In genomic region chr3:113287818-113288648, GRCh38 we compare ENCODE assay signal across 8 cellular contexts.
DNase-seq lines count a peak whose midpoint lies in the region; ATAC-seq and TF ChIP-seq lines count a peak whose summit lies in the region.

No MANE protein-coding gene starts in this region.

- H3K9me3 ChIP-seq in CD8-positive, alpha-beta memory T cell (ENCODE audit: low read length), result no peaks in the 10 kb centered on the region

- DNase-seq in CD8-positive, alpha-beta memory T cell, result peak in 3 of 5 donors; percentile 16 to 34 (median 18)
- DNase-seq in HEK293T (ENCODE audit: extremely low spot score) (peak; percentile 58), NCI-H82 (lab: John Stamatoyannopoulos, UW) (peak; percentile 89), activated T-cell treated with anti-CD3 and anti-CD28 coated beads for 4 hours (peak; percentile 51), fibroblast of villous mesenchyme (ENCODE audit: low read depth) (peak; percentile 71), omental fat pad (ENCODE audit: low spot score) (peak; percentile 73)

- H3K36me3 ChIP-seq in CD8-positive, alpha-beta memory T cell (ENCODE audit: insufficient read depth, low read length), result no peaks in the 10 kb centered on the region

- CTCF ChIA-PET in CD8-positive, alpha-beta memory T cell (lab: Charles Lee), result interaction anchor here (0.6 to 2.6 kb wide), 15 partner anchors 10 to 652 kb away, joined by 3 to 24 read pairs (median 4); no protein-coding TSS in a partner anchor
- CTCF ChIA-PET in HEK293T (lab: Yijun Ruan, JAX), result interaction anchor here (0.8 to 2.3 kb wide), 18 partner anchors 9 to 647 kb away, joined by 3 to 15 read pairs (median 4); partner anchors contain the start of gene CCDC80

- H3K27ac Mint-ChIP-seq in CD8-positive, alpha-beta memory T cell, result no peak overlapping the region

- ATAC-seq in omental fat pad (ENCODE audit: low FRiP score) (peak; percentile 24), GM21717 (IDR thresholded peaks at IDR 0.05; ENCODE audit: unreplicated experiment) (no peak), HG02588 (IDR thresholded peaks at IDR 0.05; ENCODE audit: unreplicated experiment) (no peak)

- no peaks in the 10 kb centered on the region for H3K27me3 ChIP-seq in CD8-positive, alpha-beta memory T cell (ENCODE audit: insufficient read depth, low read length, poor library complexity, severe bottlenecking)

- H3K4me1 ChIP-seq in CD8-positive, alpha-beta memory T cell (ENCODE audit: insufficient read depth, low read length), result no peaks in the 10 kb centered on the region

- H3K27ac ChIP-seq in CD8-positive, alpha-beta memory T cell (ENCODE audit: low read depth, low read length), result no peak overlapping the region

- no peak overlapping the region for H3K4me3 ChIP-seq in CD8-positive, alpha-beta memory T cell (ENCODE audit: low read length)
- H3K4me3 ChIP-seq in fibroblast of villous mesenchyme (ENCODE audit: low read depth, low read length), result no peak overlapping the region

- H3K36me3 Mint-ChIP-seq in CD8-positive, alpha-beta memory T cell, result peaks cover 0 to 3% (median 0%) of the 10 kb centered on the region in 3 donors

- POLR2A ChIA-PET in CD8-positive, alpha-beta memory T cell (lab: Charles Lee), result no interaction called here
- POLR2A ChIA-PET in HEK293T (lab: Yijun Ruan, JAX), result no interaction called here

- no peaks in the 10 kb centered on the region for H3K9me3 Mint-ChIP-seq in CD8-positive, alpha-beta memory T cell

- no peak overlapping the region for H3K4me3 Mint-ChIP-seq in CD8-positive, alpha-beta memory T cell

- peak; percentile 100 for TF ChIP-seq CTCF in fibroblast of villous mesenchyme (IDR thresholded peaks at IDR 0.05; ENCODE audit: insufficient read depth, low read depth, low read length)
- peak in 2 of 3 donors; percentile 95 to 100 for TF ChIP-seq CTCF in omental fat pad (IDR thresholded peaks at IDR 0.05)

- H3K4me1 Mint-ChIP-seq in CD8-positive, alpha-beta memory T cell, result no peaks in the 10 kb centered on the region

- peaks cover 0 to 3% of the 10 kb centered on the region in 2 donors for H3K27me3 Mint-ChIP-seq in CD8-positive, alpha-beta memory T cell

TF ChIP-seq in HEK293T, 16 proteins besides CTCF, POLR2A, EP300 and RAD21:
- TF ChIP-seq NFRKB (IDR thresholded peaks at IDR 0.05) (no peak), CTBP1 (IDR thresholded peaks at IDR 0.05; ENCODE audit: borderline replicate concordance) (no peak), FOXK2 (IDR thresholded peaks at IDR 0.05) (no peak)

Comparison
In these comparisons a context has a peak if more than half of its experiments do, and no peak if none do; other contexts are left out.
1. DNase-seq: peak in every context shown above with its lines; median percentile 89 in NCI-H82; 73 in omental fat pad; 71 in fibroblast of villous mesenchyme; 58 in HEK293T; 51 in activated T-cell treated with anti-CD3 and anti-CD28 coated beads for 4 hours; 18 in CD8-positive, alpha-beta memory T cell.